1 cellular context compared by ENCODE assay signal in the genomic region with DNA sequence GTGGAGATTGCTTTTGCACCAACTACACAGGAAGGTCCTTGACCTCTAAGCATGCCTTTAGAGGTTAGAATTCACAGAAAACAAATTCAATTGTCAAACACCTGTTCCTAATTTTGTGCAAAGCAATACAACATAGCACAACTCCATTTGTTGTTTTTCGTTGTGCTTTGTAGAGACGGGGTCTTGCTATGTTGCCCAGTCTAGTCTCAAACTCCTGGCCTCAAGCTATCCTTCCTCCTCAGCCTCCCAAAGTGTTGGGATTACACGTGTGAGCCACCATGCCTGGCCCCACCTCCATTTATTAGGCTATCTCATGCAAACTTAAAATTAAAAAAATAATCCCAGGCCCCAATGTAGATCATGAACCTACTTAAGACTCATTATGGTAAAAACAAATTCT.
A peak's percentile ranks its signal among the peaks of the same experiment; 100 is the strongest.
TF ChIP-seq lines count a peak whose summit lies in the region.

No MANE protein-coding gene starts in this region.

TF ChIP-seq in HEK293, 187 proteins besides CTCF, POLR2A, EP300 and RAD21:
- no peak for TF ChIP-seq ZNF747 (tag by site-specific recombination; IDR thresholded peaks at IDR 0.05)
- no peak for TF ChIP-seq WT1 (tag by site-specific recombination; IDR thresholded peaks at IDR 0.05)
- TF ChIP-seq ZNF239 (tag by site-specific recombination; IDR thresholded peaks at IDR 0.05): no peak
- TF ChIP-seq ZNF121 (tag by site-specific recombination; IDR thresholded peaks at IDR 0.05): peak; percentile 84
- TF ChIP-seq ZNF202 (tag by site-specific recombination; IDR thresholded peaks at IDR 0.05; ENCODE audit: borderline replicate concordance): no peak
- TF ChIP-seq, protein P1, sequence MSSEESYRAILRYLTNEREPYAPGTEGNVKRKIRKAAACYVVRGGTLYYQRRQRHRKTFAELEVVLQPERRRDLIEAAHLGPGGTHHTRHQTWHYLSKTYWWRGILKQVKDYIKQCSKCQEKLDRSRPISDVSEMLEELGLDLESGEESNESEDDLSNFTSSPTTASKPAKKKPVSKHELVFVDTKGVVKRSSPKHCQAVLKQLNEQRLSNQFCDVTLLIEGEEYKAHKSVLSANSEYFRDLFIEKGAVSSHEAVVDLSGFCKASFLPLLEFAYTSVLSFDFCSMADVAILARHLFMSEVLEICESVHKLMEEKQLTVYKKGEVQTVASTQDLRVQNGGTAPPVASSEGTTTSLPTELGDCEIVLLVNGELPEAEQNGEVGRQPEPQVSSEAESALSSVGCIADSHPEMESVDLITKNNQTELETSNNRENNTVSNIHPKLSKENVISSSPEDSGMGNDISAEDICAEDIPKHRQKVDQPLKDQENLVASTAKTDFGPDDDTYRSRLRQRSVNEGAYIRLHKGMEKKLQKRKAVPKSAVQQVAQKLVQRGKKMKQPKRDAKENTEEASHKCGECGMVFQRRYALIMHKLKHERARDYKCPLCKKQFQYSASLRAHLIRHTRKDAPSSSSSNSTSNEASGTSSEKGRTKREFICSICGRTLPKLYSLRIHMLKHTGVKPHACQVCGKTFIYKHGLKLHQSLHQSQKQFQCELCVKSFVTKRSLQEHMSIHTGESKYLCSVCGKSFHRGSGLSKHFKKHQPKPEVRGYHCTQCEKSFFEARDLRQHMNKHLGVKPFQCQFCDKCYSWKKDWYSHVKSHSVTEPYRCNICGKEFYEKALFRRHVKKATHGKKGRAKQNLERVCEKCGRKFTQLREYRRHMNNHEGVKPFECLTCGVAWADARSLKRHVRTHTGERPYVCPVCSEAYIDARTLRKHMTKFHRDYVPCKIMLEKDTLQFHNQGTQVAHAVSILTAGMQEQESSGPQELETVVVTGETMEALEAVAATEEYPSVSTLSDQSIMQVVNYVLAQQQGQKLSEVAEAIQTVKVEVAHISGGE (tag by site-specific recombination; conservative IDR thresholded peaks at IDR 0.05; ENCODE audit: low read depth): no peak
TF ChIP-seq in HEK293: peak in this region for 1.
